Comparison of ENCODE assay signal across 11 cellular contexts in the genomic region with DNA sequence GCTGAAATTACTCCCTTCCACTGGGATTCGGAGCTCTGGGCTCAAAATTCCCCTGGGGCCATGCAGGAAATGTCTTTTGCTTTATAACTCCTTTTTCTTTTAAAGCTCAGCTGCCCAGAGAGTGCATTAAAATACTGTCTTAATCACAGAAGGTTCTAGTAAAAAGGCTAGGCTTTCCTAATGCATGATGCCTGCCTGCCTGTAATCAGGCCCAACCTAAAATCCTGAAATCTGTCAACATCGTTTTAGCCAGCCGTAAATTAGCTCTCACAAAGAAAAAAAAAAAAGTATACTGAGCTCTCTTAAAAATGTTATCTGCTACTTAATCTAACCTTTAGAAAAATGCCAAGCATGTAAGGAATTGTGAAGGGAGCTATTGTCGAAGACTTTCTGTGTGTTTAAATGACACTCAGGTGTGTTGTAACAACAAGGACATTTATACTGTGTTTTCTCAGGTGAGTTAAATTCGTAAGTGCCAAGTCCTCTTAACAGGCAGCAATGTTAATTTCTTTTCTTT. TPM values are rescaled to one million over a fixed set of nuclear protein-coding genes. Genes with fewer than 3 reads are reported as not detected.
A peak's percentile ranks its signal among the peaks of the same experiment; 100 is the strongest.
DNase-seq lines count a peak whose midpoint lies in the region; ATAC-seq and TF ChIP-seq lines count a peak whose summit lies in the region.
"Had no signal": no experiment of that assay in that cellular context is flagged by ENCODE, and none has a peak within 500 bp of the region (broad histone marks: within the 10 kb centered on the region; RNA-seq: fewer than 3 reads in every experiment).

No MANE protein-coding gene starts in this region.

- ATAC-seq in gastrocnemius medialis (no peak), GM18907 (IDR thresholded peaks at IDR 0.05; ENCODE audit: unreplicated experiment) (no peak), GM21528 (IDR thresholded peaks at IDR 0.05; ENCODE audit: low FRiP score, unreplicated experiment) (no peak)

- H3K9me3 ChIP-seq in left ventricle myocardium inferior (replicated peaks) = no peaks in the 10 kb centered on the region
- no peaks in the 10 kb centered on the region for H3K9me3 ChIP-seq in gastrocnemius medialis
- H3K9me3 ChIP-seq in adrenal gland (replicated peaks in 1 of 3) = no peaks in the 10 kb centered on the region

- TF ChIP-seq CTCF in left ventricle myocardium inferior (IDR thresholded peaks at IDR 0.05; ENCODE audit: borderline replicate concordance) (no peak), gastrocnemius medialis (IDR thresholded peaks at IDR 0.05 in 4 of 5, conservative IDR thresholded peaks at IDR 0.05 in 1 of 5) (no peak), adrenal gland (IDR thresholded peaks at IDR 0.05) (no peak)

- DNase-seq in EH (ENCODE audit: low read depth) (peak; percentile 90), SK-N-DZ (ENCODE audit: low spot score) (peak; percentile 54), left ventricle myocardium inferior (no peak), gastrocnemius medialis (no peak), adrenal gland (no peak), NCI-H2081 treated with DMSO at 0.1 percent for 48 hours (lab: John Stamatoyannopoulos, UW) (no peak)
- DNase-seq: GOT3, WERI-Rb-1 had no signal

- no peaks in the 10 kb centered on the region for H3K27me3 ChIP-seq in left ventricle myocardium inferior (ENCODE audit: low read depth)
- H3K27me3 ChIP-seq in gastrocnemius medialis = no peaks in the 10 kb centered on the region
- H3K27me3 ChIP-seq in adrenal gland = no peaks in the 10 kb centered on the region

- in situ Hi-C loops in gastrocnemius medialis (cut with MboI; ENCODE audit: low sequenced_read_pairs in 4 of 4) = loop anchor here in 2 of 4 donors (25.0 kb wide), 1 partner anchor 333 kb away; the partner anchor contains the start of genes NGLY1 (in 2 of the 2) and OXSM (in 2 of the 2)

- H3K36me3 ChIP-seq in left ventricle myocardium inferior (no peaks in the 10 kb centered on the region), gastrocnemius medialis (no peaks in the 10 kb centered on the region), adrenal gland (replicated peaks in 1 of 2) (no peaks in the 10 kb centered on the region)
- H3K36me3 ChIP-seq: WERI-Rb-1 had no signal

- TF ChIP-seq POLR2A in gastrocnemius medialis (IDR thresholded peaks at IDR 0.05) = no peak
- TF ChIP-seq POLR2A in adrenal gland (IDR thresholded peaks at IDR 0.05) = no peak

- H3K27ac ChIP-seq in left ventricle myocardium inferior (replicated peaks) = peak overlapping the region; percentile 80
- peak overlapping the region in 3 of 4 donors; percentile 23 to 50 (median 41) for H3K27ac ChIP-seq in gastrocnemius medialis
- H3K27ac ChIP-seq in adrenal gland = peak overlapping the region in 2 of 5 donors; percentile 56 to 83
- H3K27ac ChIP-seq: WERI-Rb-1 had no signal

- H3K4me1 ChIP-seq in left ventricle myocardium inferior (peaks cover 99% of the 10 kb centered on the region), gastrocnemius medialis (peaks cover 57 to 75% of the 10 kb centered on the region in 2 donors), adrenal gland (replicated peaks in 1 of 2) (peaks cover 0 to 37% of the 10 kb centered on the region in 2 donors)

- H3K4me3 ChIP-seq in left ventricle myocardium inferior (peak overlapping the region; percentile 43), gastrocnemius medialis (peak overlapping the region in 1 of 4 donors; percentile 1), adrenal gland (no peak overlapping the region)

- intact Hi-C loops in left ventricle myocardium inferior (cut with micrococcal nuclease) (no loop called here), gastrocnemius medialis (cut with DNase I; ENCODE audit: low total_unique reads) (no loop called here), adrenal gland (cut with DNase I) (no loop called here)

- WGBS in adrenal gland, 4 donors = 38 to 51% (median 44%) methylated on average over 5 of the region's 5 CpGs

RNA-seq across cellular contexts. Expression of gene RARB, which starts 26.4 kb away (rescaled TPM):
- polyA plus RNA-seq in SK-N-DZ (2014; cell fraction: cytosol; rRNA removed) = 6.5 and 11.3 TPM in 2 replicates
- polyA plus RNA-seq in SK-N-DZ (2014; cell fraction: nucleus; rRNA removed) = 4.6 TPM in 2 replicates
- total RNA-seq in left ventricle myocardium inferior (15.6 TPM), gastrocnemius medialis (1 to 10 TPM; 1.2 to 3.0 (median 1.9) TPM), adrenal gland (10 to 100 TPM in 5 of 8 donors, 1 to 10 TPM in 3; 4.3 to 23.3 (median 11.0) TPM)
- polyA plus RNA-seq in adrenal gland = 1 to 10 TPM; 1.7 to 8.1 (median 7.7) TPM
- total RNA-seq: activated T-helper 2 cell treated with anti-CD3 and anti-CD28 coated beads, Interferon-gamma antibody, Interleukin-2, Interleukin-4, amounts not matched to agents 10 μg/mL and 5 μg/mL and 100 μg/mL, durations not matched to agents 14 hours and 24 hours and 36 hours had no signal

Comparison
In these comparisons a context has a peak if more than half of its experiments do, and no peak if none do; other contexts are left out.
1. DNase-seq: peak in EH (single experiment) and SK-N-DZ (single experiment); none in left ventricle myocardium inferior (single experiment), gastrocnemius medialis (0 of 2), adrenal gland (0 of 7) and NCI-H2081 treated with DMSO at 0.1 percent for 48 hours (single experiment).